In genomic region chr9:34456746-34457145, GRCh38 we compare ENCODE assay signal across 9 cellular contexts. TPM values are rescaled to one million over a fixed set of nuclear protein-coding genes. Genes with fewer than 3 reads are reported as not detected.
DNase-seq lines count a peak whose midpoint lies in the region; ATAC-seq and TF ChIP-seq lines count a peak whose summit lies in the region.
"Had no signal": no experiment of that assay in that cellular context is flagged by ENCODE, and none has a peak within 500 bp of the region (broad histone marks: within the 10 kb centered on the region; RNA-seq: fewer than 3 reads in every experiment).

No MANE protein-coding gene starts in this region.

- DNase-seq in heart right ventricle (no peak), cardiac septum (ENCODE audit: low spot score) (no peak), mammary epithelial cell (no peak), upper lobe of right lung (no peak), NCI-H1105 (lab: John Stamatoyannopoulos, UW) (no peak)
- DNase-seq in activated CD8-positive, alpha-beta memory T cell treated with anti-CD3 and anti-CD28 coated beads, Interleukin-2, amount 50 U/mL, for 48 hours: no peak

- dilution Hi-C loops in mammary epithelial cell (cut with HindIII; ENCODE audit: low sequenced_read_pairs): no loop called here

- H3K9ac ChIP-seq in mammary epithelial cell (ENCODE audit: insufficient read depth, low read length): peak overlapping the region; percentile 78

- peaks cover 0 to under 1% (median 0%) of the 10 kb centered on the region in 7 donors for H3K27me3 ChIP-seq in heart right ventricle
- H3K27me3 ChIP-seq in mammary epithelial cell (ENCODE audit: insufficient read depth, low read length): no peaks in the 10 kb centered on the region
- H3K27me3 ChIP-seq in upper lobe of right lung: no peaks in the 10 kb centered on the region

- H3K4me1 ChIP-seq in heart right ventricle (peaks cover 16 to 67% (median 54%) of the 10 kb centered on the region in 9 donors), mammary epithelial cell (ENCODE audit: insufficient read depth, low read length) (peaks cover 31% of the 10 kb centered on the region), mesodermal cell (ENCODE audit: control insufficient read depth, insufficient read depth, low read length, poor library complexity, severe bottlenecking) (peaks cover 16% of the 10 kb centered on the region), upper lobe of right lung (peaks cover 14% of the 10 kb centered on the region)

- BruUV-seq in mammary epithelial cell (replicated peaks; lab: Mats Ljungman, UMichigan): no TSS peak

- 36 to 38% methylated on average over 4 of the region's 4 CpGs for WGBS in heart right ventricle, 2 donors
- 50% methylated on average over 4 of the region's 4 CpGs for WGBS in mammary epithelial cell (ENCODE audit: low coverage, missing lambda C conversion rate)
- WGBS in mesodermal cell (ENCODE audit: insufficient coverage in 2 of 2), 2 experiments: 69 to 80% methylated on average over 2 to 3 of the region's 4 CpGs

- CTCF ChIA-PET in mammary epithelial cell (lab: Charles Lee; ENCODE audit: low non-redundant PET): no interaction called here

- in situ Hi-C loops in mammary epithelial cell (cut with MboI; ENCODE audit: low sequenced_read_pairs in 2 of 2): no loop called here

- peaks cover 56% of the 10 kb centered on the region for H3K79me2 ChIP-seq in mammary epithelial cell (ENCODE audit: insufficient read depth, low read length)

- ATAC-seq in heart right ventricle (no peak), upper lobe of right lung (no peak), GM19463 (IDR thresholded peaks at IDR 0.05; ENCODE audit: unreplicated experiment) (no peak)

- intact Hi-C loops in heart right ventricle (cut with DNase I) (no loop called here), cardiac septum (cut with DNase I) (loop anchor here (5.0 kb wide), 1 partner anchor 156 kb away; the partner anchor contains the start of gene RPP25L), mammary epithelial cell (cut with micrococcal nuclease) (no loop called here), upper lobe of right lung (cut with DNase I) (no loop called here)

- no peaks in the 10 kb centered on the region for H4K20me1 ChIP-seq in mammary epithelial cell (ENCODE audit: insufficient read depth, low read length)

- H3K27ac ChIP-seq in heart right ventricle (peak overlapping the region; percentile 63 to 93 (median 89)), mammary epithelial cell (ENCODE audit: insufficient read depth, low read depth, low read length) (peak overlapping the region; percentile 73), mesodermal cell (ENCODE audit: low read depth, low read length, severe bottlenecking) (peak overlapping the region; percentile 91), upper lobe of right lung (no peak overlapping the region)

- TF ChIP-seq CTCF in heart right ventricle (IDR thresholded peaks at IDR 0.05): no peak
- no peak for TF ChIP-seq CTCF in mammary epithelial cell (conservative IDR thresholded peaks at IDR 0.05 in 1 of 2, IDR thresholded peaks at IDR 0.05 in 1 of 2; ENCODE audit: extremely low read depth in 1 of 2, insufficient read depth in 1 of 2, low read depth in 1 of 2, low read length in 2 of 2)
- TF ChIP-seq CTCF in upper lobe of right lung (IDR thresholded peaks at IDR 0.05): no peak

- no peaks in the 10 kb centered on the region for H3K9me3 ChIP-seq in heart right ventricle
- H3K9me3 ChIP-seq in mammary epithelial cell (replicated peaks; ENCODE audit: insufficient read depth, low read length): no peaks in the 10 kb centered on the region
- H3K9me3 ChIP-seq in mesodermal cell (ENCODE audit: control insufficient read depth, low read length): no peaks in the 10 kb centered on the region
- no peaks in the 10 kb centered on the region for H3K9me3 ChIP-seq in upper lobe of right lung

- peak overlapping the region; percentile 72 to 94 (median 85) for H3K4me3 ChIP-seq in heart right ventricle
- H3K4me3 ChIP-seq in mammary epithelial cell (replicated peaks in 1 of 3; ENCODE audit: insufficient read depth in 1 of 3, low read depth in 2 of 3, low read length in 3 of 3): peak overlapping the region; percentile 64 to 86 (median 77)
- peak overlapping the region; percentile 79 for H3K4me3 ChIP-seq in mesodermal cell (ENCODE audit: extremely low read depth, insufficient read depth, low read length, poor library complexity, severe bottlenecking)
- peak overlapping the region; percentile 82 for H3K4me3 ChIP-seq in upper lobe of right lung

- peak overlapping the region; percentile 95 for H3K4me2 ChIP-seq in mammary epithelial cell (ENCODE audit: insufficient read depth, low read depth, low read length)

- H3K36me3 ChIP-seq in heart right ventricle (no peaks in the 10 kb centered on the region), mammary epithelial cell (ENCODE audit: insufficient read depth, low read length) (no peaks in the 10 kb centered on the region), mesodermal cell (ENCODE audit: control insufficient read depth, insufficient read depth, low read length) (peaks cover 3% of the 10 kb centered on the region), upper lobe of right lung (no peaks in the 10 kb centered on the region)

- peak overlapping the region; percentile 91 for H2AFZ ChIP-seq in mammary epithelial cell (ENCODE audit: low read depth, low read length)

RNA-seq across cellular contexts. Expression of gene FAM219A, which starts 1.6 kb away (rescaled TPM):
- 10 to 100 TPM; 18.9 to 38.6 (median 27.9) TPM for total RNA-seq in heart right ventricle
- 10 to 100 TPM; 15.1 to 20.7 TPM for polyA plus RNA-seq in heart right ventricle
- 39.1 TPM for total RNA-seq in cardiac septum
- total RNA-seq in mammary epithelial cell: 10 to 100 TPM; 12.3 to 27.4 TPM
- polyA plus RNA-seq in mammary epithelial cell: 9.2 TPM
- polyA minus RNA-seq in mammary epithelial cell: 15.9 TPM
- polyA plus RNA-seq in mesodermal cell (2013, experiment 1 of 2): 26.8 TPM
- polyA plus RNA-seq in mesodermal cell (2013, experiment 2 of 2): 22.0 TPM
- total RNA-seq in upper lobe of right lung: 28.8 TPM

RNA-seq across cellular contexts. Expression of gene DNAI1, which starts 1.9 kb away (rescaled TPM):
- total RNA-seq in heart right ventricle (under 1 TPM in 2 of 10 donors, not detected in 8; 0.09 to 0.18 TPM), cardiac septum (0.30 TPM), mammary epithelial cell (not detected), upper lobe of right lung (not detected)
- polyA plus RNA-seq in heart right ventricle (under 1 TPM in 1 of 2 donors, not detected in 1; 0.28 TPM), mammary epithelial cell (0.03 TPM)
- polyA minus RNA-seq in mammary epithelial cell: not detected
- polyA plus RNA-seq in mesodermal cell (2013, experiment 1 of 2): 0.70 TPM
- 1.2 TPM for polyA plus RNA-seq in mesodermal cell (2013, experiment 2 of 2)
- total RNA-seq: Daoy had no signal
